1 cellular context compared by ENCODE assay signal in the genomic region with DNA sequence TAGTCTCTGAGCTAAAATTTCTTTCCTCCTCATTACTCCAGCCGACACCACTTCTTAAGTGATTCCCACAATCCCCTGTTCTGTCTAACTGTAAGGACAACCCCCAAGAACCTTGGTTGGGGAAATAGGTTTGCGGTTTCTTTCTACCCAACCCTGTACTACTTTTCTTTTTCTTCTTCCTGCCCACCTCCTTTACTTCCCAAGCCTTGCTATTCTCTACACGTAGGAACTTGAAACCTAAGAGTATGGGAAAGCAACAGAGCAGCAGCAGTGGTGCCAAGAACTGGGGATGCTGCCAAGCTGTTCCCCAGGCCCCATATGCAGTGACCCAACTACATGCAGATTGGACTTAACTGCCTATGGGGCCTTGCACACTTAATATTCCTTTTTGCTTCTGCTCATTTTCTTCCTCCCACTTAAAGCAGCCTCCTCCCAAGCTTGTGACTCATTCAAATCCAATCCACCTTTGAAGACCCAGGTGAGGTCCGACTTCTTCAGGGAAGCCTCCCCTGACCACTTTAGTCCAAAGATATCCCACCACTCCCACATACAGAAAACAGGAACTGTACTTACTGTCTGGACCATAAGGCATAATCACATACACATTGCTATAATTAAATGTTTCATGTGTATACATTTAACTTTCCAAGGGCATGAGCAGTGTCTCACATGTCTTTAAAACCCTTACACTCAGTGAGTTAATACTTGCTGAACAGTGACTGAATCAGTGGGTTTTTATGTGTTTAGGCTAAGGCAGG.
TF ChIP-seq lines count a peak whose summit lies in the region.

No MANE protein-coding gene starts in this region.

TF ChIP-seq in HepG2, 621 proteins besides CTCF, POLR2A, EP300 and RAD21 (continued from another document):
- TF ChIP-seq, protein P1, sequence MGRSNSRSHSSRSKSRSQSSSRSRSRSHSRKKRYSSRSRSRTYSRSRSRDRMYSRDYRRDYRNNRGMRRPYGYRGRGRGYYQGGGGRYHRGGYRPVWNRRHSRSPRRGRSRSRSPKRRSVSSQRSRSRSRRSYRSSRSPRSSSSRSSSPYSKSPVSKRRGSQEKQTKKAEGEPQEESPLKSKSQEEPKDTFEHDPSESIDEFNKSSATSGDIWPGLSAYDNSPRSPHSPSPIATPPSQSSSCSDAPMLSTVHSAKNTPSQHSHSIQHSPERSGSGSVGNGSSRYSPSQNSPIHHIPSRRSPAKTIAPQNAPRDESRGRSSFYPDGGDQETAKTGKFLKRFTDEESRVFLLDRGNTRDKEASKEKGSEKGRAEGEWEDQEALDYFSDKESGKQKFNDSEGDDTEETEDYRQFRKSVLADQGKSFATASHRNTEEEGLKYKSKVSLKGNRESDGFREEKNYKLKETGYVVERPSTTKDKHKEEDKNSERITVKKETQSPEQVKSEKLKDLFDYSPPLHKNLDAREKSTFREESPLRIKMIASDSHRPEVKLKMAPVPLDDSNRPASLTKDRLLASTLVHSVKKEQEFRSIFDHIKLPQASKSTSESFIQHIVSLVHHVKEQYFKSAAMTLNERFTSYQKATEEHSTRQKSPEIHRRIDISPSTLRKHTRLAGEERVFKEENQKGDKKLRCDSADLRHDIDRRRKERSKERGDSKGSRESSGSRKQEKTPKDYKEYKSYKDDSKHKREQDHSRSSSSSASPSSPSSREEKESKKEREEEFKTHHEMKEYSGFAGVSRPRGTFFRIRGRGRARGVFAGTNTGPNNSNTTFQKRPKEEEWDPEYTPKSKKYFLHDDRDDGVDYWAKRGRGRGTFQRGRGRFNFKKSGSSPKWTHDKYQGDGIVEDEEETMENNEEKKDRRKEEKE (IDR thresholded peaks at IDR 0.05) = no peak
- no peak for TF ChIP-seq MTA1 (CRISPR knock-in tag; IDR thresholded peaks at IDR 0.05; ENCODE audit: borderline replicate concordance)
- TF ChIP-seq ZNF296 (CRISPR knock-in tag; conservative IDR thresholded peaks at IDR 0.05) = no peak
- TF ChIP-seq KDM2A (CRISPR knock-in tag; IDR thresholded peaks at IDR 0.05; ENCODE audit: borderline replicate concordance, low read depth) = no peak
- no peak for TF ChIP-seq MEIS2 (CRISPR knock-in tag; IDR thresholded peaks at IDR 0.05)
- TF ChIP-seq CENPX (CRISPR knock-in tag; IDR thresholded peaks at IDR 0.05) = no peak
- no peak for TF ChIP-seq HHEX (CRISPR knock-in tag; IDR thresholded peaks at IDR 0.05)
- TF ChIP-seq BCL3 (CRISPR knock-in tag; IDR thresholded peaks at IDR 0.05) = no peak
- no peak for TF ChIP-seq JUND (CRISPR knock-in tag; IDR thresholded peaks at IDR 0.05)
TF ChIP-seq in HepG2: peak in this region for 0.
